ENCODE assay signal across 19 cellular contexts in the genomic region with DNA sequence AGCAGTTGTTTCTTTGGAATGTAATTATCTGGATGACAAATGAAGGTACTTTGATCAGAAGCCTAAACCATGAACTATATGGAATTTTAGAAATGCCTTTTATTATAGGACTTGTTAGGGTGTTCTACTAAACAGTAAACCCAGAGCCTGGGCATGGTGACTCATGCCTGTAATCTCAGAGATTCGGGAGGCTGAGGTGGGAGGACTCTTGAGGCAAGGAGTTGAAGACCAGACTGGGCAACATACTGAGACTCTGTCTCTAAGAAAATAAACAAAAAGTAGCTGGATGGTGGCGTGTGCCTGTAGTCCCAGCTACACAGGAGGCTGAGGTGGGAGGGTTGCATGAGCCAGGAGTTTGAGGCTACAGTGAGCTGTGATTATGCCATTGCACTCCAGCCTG. TPM values are rescaled to one million over a fixed set of nuclear protein-coding genes. Genes with fewer than 3 reads are reported as not detected.
DNase-seq lines count a peak whose midpoint lies in the region; ATAC-seq and TF ChIP-seq lines count a peak whose summit lies in the region.
"Had no signal": no experiment of that assay in that cellular context is flagged by ENCODE, and none has a peak within 500 bp of the region (broad histone marks: within the 10 kb centered on the region; RNA-seq: fewer than 3 reads in every experiment).

No MANE protein-coding gene starts in this region.

- no peaks in the 10 kb centered on the region for H3K9me3 Mint-ChIP-seq in chondrocyte (ENCODE audit: low read depth)
- no peaks in the 10 kb centered on the region for H3K9me3 Mint-ChIP-seq in progenitor cell of endocrine pancreas (ENCODE audit: low read depth)
- no peaks in the 10 kb centered on the region for H3K9me3 Mint-ChIP-seq in T-helper 2 cell treated with Interferon-gamma antibody and Interleukin-4, amounts not matched to agents 5 μg/mL and 100 μg/mL, for 36 hours
- H3K9me3 Mint-ChIP-seq: natural killer cell; stimulated activated memory B cell treated with anti-CD40 and anti-IgM and Interleukin-4, amounts not matched to agents 10 μg/mL and 1 μg/mL and 100 μg/mL, for 72 hours had no signal

- H3K4me1 ChIP-seq in PC-3 (ENCODE audit: insufficient read depth, low read length) = peaks cover 10% of the 10 kb centered on the region; the same call in 1 of the 2 replicates

- CTCF ChIA-PET in PC-3 (lab: Charles Lee) = interaction anchor here (0.6 kb wide), 1 partner anchor 50 kb away, joined by 3 read pairs; no protein-coding TSS in a partner anchor

- H3K9me2 ChIP-seq in PC-3 (replicated peaks; ENCODE audit: low read length) = no peaks in the 10 kb centered on the region

- peaks cover 95% of the 10 kb centered on the region for H3K79me2 ChIP-seq in PC-3 (ENCODE audit: low read length)

- no peaks in the 10 kb centered on the region for H3K36me3 ChIP-seq in PC-3 (ENCODE audit: low read depth, low read length)
- H3K36me3 ChIP-seq: tibial artery had no signal

- H3K36me3 Mint-ChIP-seq in chondrocyte (ENCODE audit: low read depth) = no peaks in the 10 kb centered on the region
- no peaks in the 10 kb centered on the region for H3K36me3 Mint-ChIP-seq in progenitor cell of endocrine pancreas (ENCODE audit: insufficient read depth)
- H3K36me3 Mint-ChIP-seq in T-helper 2 cell treated with Interferon-gamma antibody and Interleukin-4, amounts not matched to agents 5 μg/mL and 100 μg/mL, for 36 hours (ENCODE audit: low read depth) = peaks cover 2% of the 10 kb centered on the region
- H3K36me3 Mint-ChIP-seq: natural killer cell; stimulated activated memory B cell treated with anti-CD40 and anti-IgM and Interleukin-4, amounts not matched to agents 10 μg/mL and 1 μg/mL and 100 μg/mL, for 72 hours had no signal

- H3K4me3 ChIP-seq in PC-3 (ENCODE audit: low read length) = no peak overlapping the region
- H3K4me3 ChIP-seq: tibial artery had no signal

- peaks cover 64% of the 10 kb centered on the region for H3K4me1 Mint-ChIP-seq in chondrocyte (ENCODE audit: low read depth)
- peaks cover 30% of the 10 kb centered on the region for H3K4me1 Mint-ChIP-seq in progenitor cell of endocrine pancreas (ENCODE audit: low read depth)
- H3K4me1 Mint-ChIP-seq in T-helper 2 cell treated with Interferon-gamma antibody and Interleukin-4, amounts not matched to agents 5 μg/mL and 100 μg/mL, for 36 hours (ENCODE audit: low read depth) = peaks cover 19% of the 10 kb centered on the region

- peaks cover 39% of the 10 kb centered on the region for H4K20me1 ChIP-seq in PC-3 (ENCODE audit: low read length)

- H3K27me3 ChIP-seq in PC-3 (ENCODE audit: low read length) = no peaks in the 10 kb centered on the region
- H3K27me3 ChIP-seq: tibial artery had no signal

- H3K27ac Mint-ChIP-seq in chondrocyte (ENCODE audit: unreplicated experiment) = peak overlapping the region; percentile 33
- peak overlapping the region; percentile 43 for H3K27ac Mint-ChIP-seq in progenitor cell of endocrine pancreas
- H3K27ac Mint-ChIP-seq in T-helper 2 cell treated with Interferon-gamma antibody and Interleukin-4, amounts not matched to agents 5 μg/mL and 100 μg/mL, for 36 hours = no peak overlapping the region
- H3K27ac Mint-ChIP-seq: natural killer cell; stimulated activated memory B cell treated with anti-CD40 and anti-IgM and Interleukin-4, amounts not matched to agents 10 μg/mL and 1 μg/mL and 100 μg/mL, for 72 hours had no signal

- POLR2A ChIA-PET in PC-3 (lab: Charles Lee; ENCODE audit: unreplicated experiment) = no interaction called here

- no peak overlapping the region for H3K4me3 Mint-ChIP-seq in chondrocyte (ENCODE audit: unreplicated experiment)
- no peak overlapping the region for H3K4me3 Mint-ChIP-seq in progenitor cell of endocrine pancreas (ENCODE audit: low read depth)
- H3K4me3 Mint-ChIP-seq in T-helper 2 cell treated with Interferon-gamma antibody and Interleukin-4, amounts not matched to agents 5 μg/mL and 100 μg/mL, for 36 hours = no peak overlapping the region
- H3K4me3 Mint-ChIP-seq: natural killer cell; stimulated activated memory B cell treated with anti-CD40 and anti-IgM and Interleukin-4, amounts not matched to agents 10 μg/mL and 1 μg/mL and 100 μg/mL, for 72 hours had no signal

- no peak overlapping the region for H3K27ac ChIP-seq in PC-3 (ENCODE audit: low read length)
- H3K27ac ChIP-seq: tibial artery had no signal

- no peak overlapping the region for H3K9ac ChIP-seq in PC-3 (ENCODE audit: low read length)

- ATAC-seq in PC-3 = peak; percentile 74
- ATAC-seq in HG02678 (IDR thresholded peaks at IDR 0.05; ENCODE audit: unreplicated experiment) = no peak
- ATAC-seq: natural killer cell; stimulated activated memory B cell treated with anti-CD40 and anti-IgM and Interleukin-4, amounts not matched to agents 10 μg/mL and 1 μg/mL and 100 μg/mL, for 72 hours had no signal

- intact Hi-C loops in PC-3 (cut with micrococcal nuclease) = no loop called here

- no peaks in the 10 kb centered on the region for H3K9me3 ChIP-seq in PC-3 (ENCODE audit: low read length)
- H3K9me3 ChIP-seq: tibial artery had no signal

- H3K4me2 ChIP-seq in PC-3 (ENCODE audit: low read length) = no peak overlapping the region

- H3F3A ChIP-seq in PC-3 (ENCODE audit: low read length, unreplicated experiment) = no peaks in the 10 kb centered on the region

- no TSS peak for BruUV-seq in PC-3 (replicated peaks; lab: Mats Ljungman, UMichigan)

- peak; percentile 33 for DNase-seq in HCEC 1CT
- DNase-seq in PC-3 = peak; percentile 51
- DNase-seq in chondrocyte (ENCODE audit: low spot score) = no peak
- no peak for DNase-seq in progenitor cell of endocrine pancreas (ENCODE audit: low spot score, unreplicated experiment)
- DNase-seq in NCI-H526 (lab: John Stamatoyannopoulos, UW) = no peak
- no peak for DNase-seq in hepatic stellate cell (ENCODE audit: low spot score)
- no peak for DNase-seq in T-helper 2 cell treated with Interferon-gamma antibody and Interleukin-4, amounts not matched to agents 5 μg/mL and 100 μg/mL, for 36 hours (ENCODE audit: low spot score)
- DNase-seq: activated CD4-positive, CD25-positive, alpha-beta regulatory T cell treated with anti-CD3 and anti-CD28 coated beads, Interleukin-2, amount 50 U/mL, for 72 hours; activated gamma-delta T cell treated with Interleukin-2 at 50 U/mL for 16 hours; aorta; cortex of kidney; DMS 273 treated with DMSO at 0.1 percent for 48 hours; GOT3; natural killer cell; NCI-H1694; Right ventricle myocardium superior; tibial artery had no signal

- no peaks in the 10 kb centered on the region for H3K27me3 Mint-ChIP-seq in chondrocyte (ENCODE audit: low read depth)
- no peaks in the 10 kb centered on the region for H3K27me3 Mint-ChIP-seq in progenitor cell of endocrine pancreas
- no peaks in the 10 kb centered on the region for H3K27me3 Mint-ChIP-seq in T-helper 2 cell treated with Interferon-gamma antibody and Interleukin-4, amounts not matched to agents 5 μg/mL and 100 μg/mL, for 36 hours (ENCODE audit: low read depth)
- H3K27me3 Mint-ChIP-seq: stimulated activated memory B cell treated with anti-CD40 and anti-IgM and Interleukin-4, amounts not matched to agents 10 μg/mL and 1 μg/mL and 100 μg/mL, for 72 hours had no signal

- no peak overlapping the region for H2AFZ ChIP-seq in PC-3 (ENCODE audit: low read length)

- TF ChIP-seq CTCF in PC-3 (conservative IDR thresholded peaks at IDR 0.05; ENCODE audit: low read depth, low read length) = no peak
- no peak for TF ChIP-seq CTCF in chondrocyte (IDR thresholded peaks at IDR 0.05)
- no peak for TF ChIP-seq CTCF in progenitor cell of endocrine pancreas (IDR thresholded peaks at IDR 0.05; ENCODE audit: unreplicated experiment)

RNA-seq across cellular contexts. Expression of gene PALS1, which starts 23.9 kb away (rescaled TPM):
- 28.5 and 31.5 TPM in 2 replicates for total RNA-seq in PC-3 (2014; rRNA removed)
- 12.5 to 14.5 TPM (median 14.3 TPM) in 3 replicates for total RNA-seq in chondrocyte
- total RNA-seq in progenitor cell of endocrine pancreas = 30.1 and 33.1 TPM in 2 replicates

Comparison
In these comparisons a context has a peak if more than half of its experiments do, and no peak if none do; other contexts are left out.
1. DNase-seq: peak in HCEC 1CT (single experiment) and PC-3 (single experiment); none in chondrocyte (single experiment), progenitor cell of endocrine pancreas (single experiment), NCI-H526 (0 of 2), hepatic stellate cell (single experiment) and T-helper 2 cell treated with Interferon-gamma antibody and Interleukin-4, amounts not matched to agents 5 μg/mL and 100 μg/mL, for 36 hours (single experiment).